In the genomic region with DNA sequence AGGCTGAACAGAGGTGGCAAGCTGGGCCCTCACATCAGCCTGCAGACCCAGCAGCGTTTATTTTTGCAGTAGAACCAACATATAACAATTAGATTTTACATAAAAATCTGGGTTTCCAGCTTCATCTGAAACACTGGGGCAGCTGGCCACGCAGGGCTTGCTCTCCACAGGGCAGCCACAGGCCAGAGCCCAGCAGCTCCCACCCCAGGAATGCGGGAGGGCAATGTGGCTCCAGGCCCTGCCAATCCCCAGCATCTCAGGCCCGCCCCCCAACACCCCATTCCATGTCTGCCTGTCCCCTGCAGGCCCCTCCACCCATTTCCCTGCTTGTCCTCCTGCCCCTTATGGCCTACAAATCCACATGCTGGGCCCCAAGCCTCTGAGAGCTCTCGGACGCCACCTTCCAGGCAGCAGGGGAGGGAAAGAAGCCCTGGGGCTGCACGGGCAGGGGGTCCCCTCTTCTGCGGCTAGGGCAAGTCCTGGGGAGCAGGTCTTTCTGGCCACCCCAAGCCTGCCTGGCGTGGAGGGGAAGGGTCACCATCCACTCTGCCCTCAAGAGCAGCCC, we compare ENCODE assay signal across 1 cellular context.
TF ChIP-seq lines count a peak whose summit lies in the region.

No MANE protein-coding gene starts in this region.

TF ChIP-seq in GM23338, 12 proteins besides CTCF, POLR2A, EP300 and RAD21:
- TF ChIP-seq CREB1 (CRISPR knock-in tag; IDR thresholded peaks at IDR 0.05; ENCODE audit: low read depth) (no peak), EZH2 (IDR thresholded peaks at IDR 0.05; ENCODE audit: low read depth, unreplicated experiment) (no peak), JUNB (IDR thresholded peaks at IDR 0.05; ENCODE audit: unreplicated experiment) (no peak), EZH2phosphoT487 (IDR thresholded peaks at IDR 0.05; ENCODE audit: unreplicated experiment) (no peak), ZNF114 (CRISPR knock-in tag; IDR thresholded peaks at IDR 0.05) (no peak), NANOG (IDR thresholded peaks at IDR 0.05; ENCODE audit: borderline replicate concordance) (no peak), STAT1 (IDR thresholded peaks at IDR 0.05; ENCODE audit: unreplicated experiment) (no peak), ZNF331 (CRISPR knock-in tag; IDR thresholded peaks at IDR 0.05; ENCODE audit: low read depth) (no peak), POLR2AphosphoS5 (IDR thresholded peaks at IDR 0.05; ENCODE audit: low read depth) (no peak)
- TF ChIP-seq, protein P1, sequence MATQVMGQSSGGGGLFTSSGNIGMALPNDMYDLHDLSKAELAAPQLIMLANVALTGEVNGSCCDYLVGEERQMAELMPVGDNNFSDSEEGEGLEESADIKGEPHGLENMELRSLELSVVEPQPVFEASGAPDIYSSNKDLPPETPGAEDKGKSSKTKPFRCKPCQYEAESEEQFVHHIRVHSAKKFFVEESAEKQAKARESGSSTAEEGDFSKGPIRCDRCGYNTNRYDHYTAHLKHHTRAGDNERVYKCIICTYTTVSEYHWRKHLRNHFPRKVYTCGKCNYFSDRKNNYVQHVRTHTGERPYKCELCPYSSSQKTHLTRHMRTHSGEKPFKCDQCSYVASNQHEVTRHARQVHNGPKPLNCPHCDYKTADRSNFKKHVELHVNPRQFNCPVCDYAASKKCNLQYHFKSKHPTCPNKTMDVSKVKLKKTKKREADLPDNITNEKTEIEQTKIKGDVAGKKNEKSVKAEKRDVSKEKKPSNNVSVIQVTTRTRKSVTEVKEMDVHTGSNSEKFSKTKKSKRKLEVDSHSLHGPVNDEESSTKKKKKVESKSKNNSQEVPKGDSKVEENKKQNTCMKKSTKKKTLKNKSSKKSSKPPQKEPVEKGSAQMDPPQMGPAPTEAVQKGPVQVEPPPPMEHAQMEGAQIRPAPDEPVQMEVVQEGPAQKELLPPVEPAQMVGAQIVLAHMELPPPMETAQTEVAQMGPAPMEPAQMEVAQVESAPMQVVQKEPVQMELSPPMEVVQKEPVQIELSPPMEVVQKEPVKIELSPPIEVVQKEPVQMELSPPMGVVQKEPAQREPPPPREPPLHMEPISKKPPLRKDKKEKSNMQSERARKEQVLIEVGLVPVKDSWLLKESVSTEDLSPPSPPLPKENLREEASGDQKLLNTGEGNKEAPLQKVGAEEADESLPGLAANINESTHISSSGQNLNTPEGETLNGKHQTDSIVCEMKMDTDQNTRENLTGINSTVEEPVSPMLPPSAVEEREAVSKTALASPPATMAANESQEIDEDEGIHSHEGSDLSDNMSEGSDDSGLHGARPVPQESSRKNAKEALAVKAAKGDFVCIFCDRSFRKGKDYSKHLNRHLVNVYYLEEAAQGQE (IDR thresholded peaks at IDR 0.05; ENCODE audit: unreplicated experiment): no peak
- TF ChIP-seq, protein P2, sequence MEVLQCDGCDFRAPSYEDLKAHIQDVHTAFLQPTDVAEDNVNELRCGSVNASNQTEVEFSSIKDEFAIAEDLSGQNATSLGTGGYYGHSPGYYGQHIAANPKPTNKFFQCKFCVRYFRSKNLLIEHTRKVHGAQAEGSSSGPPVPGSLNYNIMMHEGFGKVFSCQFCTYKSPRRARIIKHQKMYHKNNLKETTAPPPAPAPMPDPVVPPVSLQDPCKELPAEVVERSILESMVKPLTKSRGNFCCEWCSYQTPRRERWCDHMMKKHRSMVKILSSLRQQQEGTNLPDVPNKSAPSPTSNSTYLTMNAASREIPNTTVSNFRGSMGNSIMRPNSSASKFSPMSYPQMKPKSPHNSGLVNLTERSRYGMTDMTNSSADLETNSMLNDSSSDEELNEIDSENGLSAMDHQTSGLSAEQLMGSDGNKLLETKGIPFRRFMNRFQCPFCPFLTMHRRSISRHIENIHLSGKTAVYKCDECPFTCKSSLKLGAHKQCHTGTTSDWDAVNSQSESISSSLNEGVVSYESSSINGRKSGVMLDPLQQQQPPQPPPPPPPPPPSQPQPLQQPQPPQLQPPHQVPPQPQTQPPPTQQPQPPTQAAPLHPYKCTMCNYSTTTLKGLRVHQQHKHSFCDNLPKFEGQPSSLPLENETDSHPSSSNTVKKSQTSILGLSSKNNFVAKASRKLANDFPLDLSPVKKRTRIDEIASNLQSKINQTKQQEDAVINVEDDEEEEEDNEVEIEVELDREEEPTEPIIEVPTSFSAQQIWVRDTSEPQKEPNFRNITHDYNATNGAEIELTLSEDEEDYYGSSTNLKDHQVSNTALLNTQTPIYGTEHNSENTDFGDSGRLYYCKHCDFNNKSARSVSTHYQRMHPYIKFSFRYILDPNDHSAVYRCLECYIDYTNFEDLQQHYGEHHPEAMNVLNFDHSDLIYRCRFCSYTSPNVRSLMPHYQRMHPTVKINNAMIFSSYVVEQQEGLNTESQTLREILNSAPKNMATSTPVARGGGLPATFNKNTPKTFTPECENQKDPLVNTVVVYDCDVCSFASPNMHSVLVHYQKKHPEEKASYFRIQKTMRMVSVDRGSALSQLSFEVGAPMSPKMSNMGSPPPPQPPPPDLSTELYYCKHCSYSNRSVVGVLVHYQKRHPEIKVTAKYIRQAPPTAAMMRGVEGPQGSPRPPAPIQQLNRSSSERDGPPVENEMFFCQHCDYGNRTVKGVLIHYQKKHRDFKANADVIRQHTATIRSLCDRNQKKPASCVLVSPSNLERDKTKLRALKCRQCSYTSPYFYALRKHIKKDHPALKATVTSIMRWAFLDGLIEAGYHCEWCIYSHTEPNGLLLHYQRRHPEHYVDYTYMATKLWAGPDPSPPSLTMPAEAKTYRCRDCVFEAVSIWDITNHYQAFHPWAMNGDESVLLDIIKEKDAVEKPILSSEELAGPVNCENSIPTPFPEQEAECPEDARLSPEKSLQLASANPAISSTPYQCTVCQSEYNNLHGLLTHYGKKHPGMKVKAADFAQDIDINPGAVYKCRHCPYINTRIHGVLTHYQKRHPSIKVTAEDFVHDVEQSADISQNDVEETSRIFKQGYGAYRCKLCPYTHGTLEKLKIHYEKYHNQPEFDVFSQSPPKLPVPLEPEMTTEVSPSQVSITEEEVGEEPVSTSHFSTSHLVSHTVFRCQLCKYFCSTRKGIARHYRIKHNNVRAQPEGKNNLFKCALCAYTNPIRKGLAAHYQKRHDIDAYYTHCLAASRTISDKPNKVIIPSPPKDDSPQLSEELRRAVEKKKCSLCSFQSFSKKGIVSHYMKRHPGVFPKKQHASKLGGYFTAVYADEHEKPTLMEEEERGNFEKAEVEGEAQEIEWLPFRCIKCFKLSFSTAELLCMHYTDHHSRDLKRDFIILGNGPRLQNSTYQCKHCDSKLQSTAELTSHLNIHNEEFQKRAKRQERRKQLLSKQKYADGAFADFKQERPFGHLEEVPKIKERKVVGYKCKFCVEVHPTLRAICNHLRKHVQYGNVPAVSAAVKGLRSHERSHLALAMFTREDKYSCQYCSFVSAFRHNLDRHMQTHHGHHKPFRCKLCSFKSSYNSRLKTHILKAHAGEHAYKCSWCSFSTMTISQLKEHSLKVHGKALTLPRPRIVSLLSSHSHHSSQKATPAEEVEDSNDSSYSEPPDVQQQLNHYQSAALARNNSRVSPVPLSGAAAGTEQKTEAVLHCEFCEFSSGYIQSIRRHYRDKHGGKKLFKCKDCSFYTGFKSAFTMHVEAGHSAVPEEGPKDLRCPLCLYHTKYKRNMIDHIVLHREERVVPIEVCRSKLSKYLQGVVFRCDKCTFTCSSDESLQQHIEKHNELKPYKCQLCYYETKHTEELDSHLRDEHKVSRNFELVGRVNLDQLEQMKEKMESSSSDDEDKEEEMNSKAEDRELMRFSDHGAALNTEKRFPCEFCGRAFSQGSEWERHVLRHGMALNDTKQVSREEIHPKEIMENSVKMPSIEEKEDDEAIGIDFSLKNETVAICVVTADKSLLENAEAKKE (CRISPR knock-in tag; IDR thresholded peaks at IDR 0.05): no peak
- TF ChIP-seq, protein P3, sequence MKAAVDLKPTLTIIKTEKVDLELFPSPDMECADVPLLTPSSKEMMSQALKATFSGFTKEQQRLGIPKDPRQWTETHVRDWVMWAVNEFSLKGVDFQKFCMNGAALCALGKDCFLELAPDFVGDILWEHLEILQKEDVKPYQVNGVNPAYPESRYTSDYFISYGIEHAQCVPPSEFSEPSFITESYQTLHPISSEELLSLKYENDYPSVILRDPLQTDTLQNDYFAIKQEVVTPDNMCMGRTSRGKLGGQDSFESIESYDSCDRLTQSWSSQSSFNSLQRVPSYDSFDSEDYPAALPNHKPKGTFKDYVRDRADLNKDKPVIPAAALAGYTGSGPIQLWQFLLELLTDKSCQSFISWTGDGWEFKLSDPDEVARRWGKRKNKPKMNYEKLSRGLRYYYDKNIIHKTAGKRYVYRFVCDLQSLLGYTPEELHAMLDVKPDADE (IDR thresholded peaks at IDR 0.05): no peak
